In the genomic region with DNA sequence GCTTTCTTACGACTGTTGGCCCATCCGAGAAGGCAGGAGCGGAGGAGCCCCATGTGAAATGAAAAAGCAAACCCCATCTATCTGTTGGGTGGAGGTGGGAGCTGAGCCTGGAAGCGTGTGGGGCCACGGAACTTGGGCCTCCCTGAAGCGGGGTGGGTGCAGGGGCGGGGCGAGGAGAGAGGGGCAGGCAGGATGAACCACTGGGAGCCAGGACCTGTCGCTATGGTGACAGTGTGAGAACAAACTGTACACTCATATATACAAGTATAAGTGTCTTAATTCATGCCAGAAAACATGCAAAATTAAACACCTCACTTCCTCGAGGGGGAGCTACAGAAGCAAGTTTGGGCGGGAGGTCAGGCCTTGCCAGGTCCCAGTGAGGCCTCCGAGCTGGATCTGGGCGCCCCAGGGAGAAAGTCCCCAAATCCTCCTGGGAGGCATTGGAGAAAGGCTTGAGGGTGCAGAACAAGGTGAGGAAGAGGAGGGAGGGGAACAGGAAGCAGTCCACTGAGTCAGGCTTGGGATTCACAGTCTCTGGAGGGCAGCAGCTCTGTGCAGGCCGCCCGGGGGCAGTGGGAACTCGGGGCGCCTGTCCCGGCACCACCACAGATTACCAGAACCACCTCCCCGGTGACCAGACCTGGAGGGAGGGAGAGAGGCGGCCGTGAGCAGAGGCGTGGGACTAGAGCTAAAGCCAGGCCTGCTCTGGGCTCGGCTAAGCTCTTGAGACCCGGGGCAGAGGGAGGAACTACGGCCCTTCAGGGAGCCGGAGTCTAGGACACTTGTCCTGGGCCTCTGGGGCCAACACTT, we compare ENCODE assay signal across 8 cellular contexts. TPM values are rescaled to one million over a fixed set of nuclear protein-coding genes. Genes with fewer than 3 reads are reported as not detected.
DNase-seq lines count a peak whose midpoint lies in the region; ATAC-seq and TF ChIP-seq lines count a peak whose summit lies in the region.

No MANE protein-coding gene starts in this region.

- no peak for TF ChIP-seq CTCF in lower leg skin (IDR thresholded peaks at IDR 0.05)
- TF ChIP-seq CTCF in suprapubic skin (IDR thresholded peaks at IDR 0.05), result no peak
- no peak for TF ChIP-seq CTCF in type B pancreatic cell (conservative IDR thresholded peaks at IDR 0.05)

- peak; percentile 69 to 82 for ATAC-seq in left cardiac atrium

- H3K9me3 Mint-ChIP-seq in type B pancreatic cell, result no peaks in the 10 kb centered on the region

- intact Hi-C loops in left cardiac atrium (cut with DNase I) (no loop called here), lower leg skin (cut with DNase I; ENCODE audit: low total_unique reads) (no loop called here)

- H3K9ac ChIP-seq in stomach smooth muscle (ENCODE audit: low read length in 2 of 2), result peak overlapping the region; percentile 75 to 76

- 57% methylated on average over 26 of the region's 26 CpGs for WGBS in lower leg skin, 2 donors
- WGBS in suprapubic skin, result 69% methylated on average over 26 of the region's 26 CpGs

- H3K4me1 ChIP-seq in SJCRH30 (peaks cover 12% of the 10 kb centered on the region; the same call in 1 of the 2 replicates), stomach smooth muscle (ENCODE audit: control insufficient read depth, insufficient read depth, low read length) (peaks cover 69% of the 10 kb centered on the region), suprapubic skin (no peaks in the 10 kb centered on the region)

- no peak overlapping the region for H3K4me3 Mint-ChIP-seq in type B pancreatic cell

- H3K27me3 ChIP-seq in SJCRH30 (no peaks in the 10 kb centered on the region), stomach smooth muscle (ENCODE audit: control insufficient read depth in 1 of 2, insufficient read depth in 2 of 2, low read length in 2 of 2) (no peaks in the 10 kb centered on the region), suprapubic skin (no peaks in the 10 kb centered on the region)

- H3K9me3 ChIP-seq in SJCRH30 (replicated peaks) (no peaks in the 10 kb centered on the region), stomach smooth muscle (ENCODE audit: control insufficient read depth in 2 of 2, low read length in 2 of 2) (no peaks in the 10 kb centered on the region), suprapubic skin (no peaks in the 10 kb centered on the region)

- DNase-seq in HCEC 1CT (peak; percentile 77), SJCRH30 (peak; percentile 66 to 70), left cardiac atrium (peak; percentile 81), lower leg skin (ENCODE audit: low spot score in 2 of 2) (no peak), KG1 (lab: John Stamatoyannopoulos, UW) (no peak), suprapubic skin (ENCODE audit: low spot score in 2 of 2) (no peak), type B pancreatic cell (ENCODE audit: extremely low spot score, unreplicated experiment) (no peak)

- no peaks in the 10 kb centered on the region for H3K36me3 Mint-ChIP-seq in type B pancreatic cell

- no peak overlapping the region for H3K27ac ChIP-seq in SJCRH30
- H3K27ac ChIP-seq in stomach smooth muscle (ENCODE audit: low read length), result peak overlapping the region; percentile 98
- H3K27ac ChIP-seq in suprapubic skin, result no peak overlapping the region

- H3K27ac Mint-ChIP-seq in type B pancreatic cell, result no peak overlapping the region

- H3K27me3 Mint-ChIP-seq in type B pancreatic cell, result no peaks in the 10 kb centered on the region

- H3K36me3 ChIP-seq in SJCRH30 (no peaks in the 10 kb centered on the region), stomach smooth muscle (ENCODE audit: control insufficient read depth in 2 of 2, insufficient read depth in 2 of 2, low read length in 2 of 2) (peaks cover 4 to 12% of the 10 kb centered on the region in 2 donors), suprapubic skin (no peaks in the 10 kb centered on the region)

- peak overlapping the region; percentile 37 for H3K4me3 ChIP-seq in SJCRH30
- H3K4me3 ChIP-seq in stomach smooth muscle (ENCODE audit: low read length in 2 of 2), result peak overlapping the region; percentile 17 to 66
- no peak overlapping the region for H3K4me3 ChIP-seq in lower leg skin (ENCODE audit: low read depth, poor library complexity, severe bottlenecking)
- H3K4me3 ChIP-seq in suprapubic skin, result no peak overlapping the region

- peaks cover 6% of the 10 kb centered on the region for H3K4me1 Mint-ChIP-seq in type B pancreatic cell (ENCODE audit: unreplicated experiment)

- TF ChIP-seq EP300 in suprapubic skin (IDR thresholded peaks at IDR 0.05), result no peak

- TF ChIP-seq POLR2A in lower leg skin (IDR thresholded peaks at IDR 0.05) (no peak), suprapubic skin (IDR thresholded peaks at IDR 0.05) (no peak)

RNA-seq across cellular contexts. Expression of gene RBPMS2, which starts 34.8 kb away (rescaled TPM):
- total RNA-seq in SJCRH30 (2014; rRNA removed; shearing (Covaris generic)), result 0.06 and 0.08 TPM in 2 replicates
- total RNA-seq in left cardiac atrium, result 100 to 1,000 TPM; 312 to 403 TPM
- total RNA-seq in lower leg skin, result 1 to 10 TPM in 2 of 4 donors, under 1 TPM in 1, not detected in 1; 0.15 to 1.8 (median 1.1) TPM
- 1 to 10 TPM in 1 of 4 donors, under 1 TPM in 3; 0.68 to 1.1 (median 0.79) TPM for total RNA-seq in suprapubic skin
- total RNA-seq in type B pancreatic cell (ENCODE audit: low replicate concordance), result 6.4 and 19.7 TPM in 2 replicates

Comparison
In these comparisons a context has a peak if more than half of its experiments do, and no peak if none do; other contexts are left out.
1. DNase-seq: peak in HCEC 1CT (single experiment), SJCRH30 (2 of 2) and left cardiac atrium (single experiment); none in lower leg skin (0 of 2), KG1 (single experiment), suprapubic skin (0 of 2) and type B pancreatic cell (single experiment).
2. H3K4me3 ChIP-seq: peak in SJCRH30 (single experiment) and stomach smooth muscle (2 of 2); none in lower leg skin (single experiment) and suprapubic skin (single experiment).
3. RNA of gene RBPMS2, which starts 34.8 kb away (total RNA-seq): 312 to 403 TPM in left cardiac atrium; 6.4 to 19.7 TPM in type B pancreatic cell, 0.15 to 1.8 TPM in lower leg skin, 0.68 to 1.1 TPM in suprapubic skin and 0.06 to 0.08 TPM in SJCRH30; every median in the first group is over 10 times any median in the second.